ENCODE assay signal across 11 cellular contexts in the genomic region with DNA sequence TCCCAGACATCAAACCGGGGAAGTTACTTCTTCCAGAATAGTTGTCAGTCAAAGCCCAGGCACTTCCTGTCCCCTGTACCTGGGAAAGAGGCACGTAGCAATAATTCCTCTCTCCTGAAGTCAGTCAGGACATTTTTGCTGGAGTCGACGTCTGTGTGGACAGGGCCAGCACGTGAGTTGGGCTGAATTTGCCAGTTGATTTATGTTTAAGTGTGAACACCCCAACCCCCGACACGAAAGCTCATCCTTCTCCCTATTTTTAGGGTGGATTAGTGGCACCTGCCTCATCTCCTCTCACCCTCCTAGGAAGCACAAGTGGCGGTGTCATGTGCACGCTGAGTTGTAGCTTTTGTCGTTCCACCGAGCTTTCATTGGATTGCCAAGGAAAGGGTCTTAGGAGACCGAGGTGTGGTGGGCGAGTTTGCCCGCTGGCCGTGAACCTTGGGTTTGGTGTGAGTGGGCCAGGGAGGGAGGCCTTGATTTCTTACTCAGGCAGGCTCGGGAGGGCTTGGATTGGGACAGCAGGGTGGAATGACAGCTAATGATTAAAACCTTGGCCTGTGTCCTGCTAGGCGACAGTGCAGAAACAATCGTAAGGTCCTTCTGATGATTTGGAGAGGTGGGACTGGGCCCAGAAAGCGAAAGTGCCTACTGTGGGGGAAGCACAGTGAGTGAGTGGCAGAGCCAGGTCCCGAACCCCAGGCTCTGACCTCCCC.
DNase-seq lines count a peak whose midpoint lies in the region; ATAC-seq, FAIRE-seq and TF ChIP-seq lines count a peak whose summit lies in the region.
"Had no signal": no experiment of that assay in that cellular context is flagged by ENCODE, and none has a peak within 500 bp of the region (broad histone marks: within the 10 kb centered on the region; RNA-seq: fewer than 3 reads in every experiment).

No MANE protein-coding gene starts in this region.

- TF ChIP-seq CTCF in tibial artery (IDR thresholded peaks at IDR 0.05): no peak

- peaks cover 5% of the 10 kb centered on the region for H3K9me3 Mint-ChIP-seq in activated naive CD4-positive, alpha-beta T cell treated with anti-CD3 and anti-CD28 coated beads, Interleukin-2, amount 10 ng/mL, durations not matched to agents 7 days and 5 days

- WGBS in mesodermal cell (ENCODE audit: insufficient coverage in 2 of 2), 2 experiments: 81 to 82% methylated on average over 11 to 15 of the region's 20 CpGs

- H3K4me3 Mint-ChIP-seq in activated naive CD4-positive, alpha-beta T cell treated with anti-CD3 and anti-CD28 coated beads, Interleukin-2, amount 10 ng/mL, durations not matched to agents 7 days and 5 days: no peak overlapping the region

- no peak overlapping the region for H3K27ac ChIP-seq in mesodermal cell (ENCODE audit: low read depth, low read length, severe bottlenecking)
- H3K27ac ChIP-seq in tibial artery: peak overlapping the region; percentile 78 to 83

- no peak for TF ChIP-seq POLR2A in GM12891 (IDR thresholded peaks at IDR 0.05; ENCODE audit: low read depth, low read length)

- peaks cover 8% of the 10 kb centered on the region for H3K36me3 Mint-ChIP-seq in activated naive CD4-positive, alpha-beta T cell treated with anti-CD3 and anti-CD28 coated beads, Interleukin-2, amount 10 ng/mL, durations not matched to agents 7 days and 5 days

- H3K4me1 ChIP-seq in mesodermal cell (ENCODE audit: control insufficient read depth, insufficient read depth, low read length, poor library complexity, severe bottlenecking) (peaks cover 34% of the 10 kb centered on the region), tibial artery (peaks cover 0 to 72% (median 49%) of the 10 kb centered on the region in 4 donors)

- CTCF ChIA-PET in activated naive CD4-positive, alpha-beta T cell treated with anti-CD3 and anti-CD28 coated beads, Interleukin-2, amount 10 ng/mL, durations not matched to agents 7 days and 5 days (lab: Charles Lee): interaction anchor here (1.2 to 1.4 kb wide), 2 partner anchors 9 to 173 kb away, joined by 3 to 4 read pairs; no protein-coding TSS in a partner anchor

- H3K27ac Mint-ChIP-seq in activated naive CD4-positive, alpha-beta T cell treated with anti-CD3 and anti-CD28 coated beads, Interleukin-2, amount 10 ng/mL, durations not matched to agents 7 days and 5 days: peak overlapping the region; percentile 24

- H3K9me3 ChIP-seq in mesodermal cell (ENCODE audit: control insufficient read depth, low read length) (no peaks in the 10 kb centered on the region), tibial artery (no peaks in the 10 kb centered on the region)

- H3K4me3 ChIP-seq in mesodermal cell (ENCODE audit: extremely low read depth, insufficient read depth, low read length, poor library complexity, severe bottlenecking) (peak overlapping the region; percentile 44), tibial artery (peak overlapping the region; percentile 48 to 66)

- H3K4me1 Mint-ChIP-seq in activated naive CD4-positive, alpha-beta T cell treated with anti-CD3 and anti-CD28 coated beads, Interleukin-2, amount 10 ng/mL, durations not matched to agents 7 days and 5 days: peaks cover 20% of the 10 kb centered on the region

- peaks cover 10% of the 10 kb centered on the region for H3K27me3 Mint-ChIP-seq in activated naive CD4-positive, alpha-beta T cell treated with anti-CD3 and anti-CD28 coated beads, Interleukin-2, amount 10 ng/mL, durations not matched to agents 7 days and 5 days

- no peak for ATAC-seq in GM18502 (IDR thresholded peaks at IDR 0.05; ENCODE audit: poor library complexity, unreplicated experiment)
- no peak for ATAC-seq in HG02610 (IDR thresholded peaks at IDR 0.05; ENCODE audit: unreplicated experiment)
- ATAC-seq: PC-3 had no signal

- intact Hi-C loops in tibial artery (cut with DNase I; ENCODE audit: low total_unique reads): no loop called here

- no peaks in the 10 kb centered on the region for H3K36me3 ChIP-seq in mesodermal cell (ENCODE audit: control insufficient read depth, insufficient read depth, low read length)
- peaks cover 0 to 22% (median 9%) of the 10 kb centered on the region in 3 donors for H3K36me3 ChIP-seq in tibial artery

- H3K27me3 ChIP-seq in tibial artery: no peaks in the 10 kb centered on the region

- FAIRE-seq in GM12891 (lab: Jason Lieb, UNC): no peak

- DNase-seq in activated naive CD4-positive, alpha-beta T cell treated with anti-CD3 and anti-CD28 coated beads, Interleukin-2, amount 10 ng/mL, durations not matched to agents 7 days and 5 days: no peak
- DNase-seq in activated naive CD4-positive, alpha-beta T cell treated with Interleukin-2 at 50 U/mL for 16 hours: no peak
- DNase-seq in dermis blood vessel endothelial cell (peak; percentile 25), tibial artery (no peak), GM12891 (ENCODE audit: insufficient read length, low spot score) (no peak)
- DNase-seq: foreskin fibroblast, NCI-H1105 treated with DMSO at 0.1 percent for 48 hours, PC-3 had no signal

TF ChIP-seq in GM12891, 5 proteins besides CTCF, POLR2A, EP300 and RAD21:
- no peak for TF ChIP-seq SPI1 (IDR thresholded peaks at IDR 0.05; ENCODE audit: low read depth, low read length)
